18 cellular contexts compared by ENCODE assay signal in genomic region chr5:157359350-157359910, GRCh38.
DNase-seq lines count a peak whose midpoint lies in the region; ATAC-seq and TF ChIP-seq lines count a peak whose summit lies in the region.
"Had no signal": no experiment of that assay in that cellular context is flagged by ENCODE, and none has a peak within 500 bp of the region (broad histone marks: within the 10 kb centered on the region; RNA-seq: fewer than 3 reads in every experiment).

No MANE protein-coding gene starts in this region.

- H3K9me3 ChIP-seq in right atrium auricular region (no peaks in the 10 kb centered on the region), PC-9 (ENCODE audit: insufficient read depth, low read depth) (no peaks in the 10 kb centered on the region)
- H3K9me3 ChIP-seq: mucosa of descending colon, right lobe of liver had no signal

- H3K4me3 ChIP-seq in right atrium auricular region = no peak overlapping the region
- H3K4me3 ChIP-seq in PC-9 = no peak overlapping the region
- H3K4me3 ChIP-seq: mucosa of descending colon, right lobe of liver had no signal

- no peaks in the 10 kb centered on the region for H3K27me3 Mint-ChIP-seq in activated CD8-positive, alpha-beta T cell treated with anti-CD3 and anti-CD28 coated beads for 36 hours

- H3K27ac ChIP-seq in right atrium auricular region = no peak overlapping the region
- no peak overlapping the region for H3K27ac ChIP-seq in PC-9
- H3K27ac ChIP-seq: right lobe of liver, VCaP had no signal

- H2AFZ ChIP-seq in PC-9 = no peak overlapping the region

- intact Hi-C loops in cardiac septum (cut with DNase I) (no loop called here), PC-9 (cut with micrococcal nuclease; ENCODE audit: unreplicated experiment) (no loop called here)
- intact Hi-C loops in activated CD8-positive, alpha-beta T cell treated with anti-CD3 and anti-CD28 coated beads for 36 hours (cut with micrococcal nuclease) = no loop called here

- no peak overlapping the region for H3K4me2 ChIP-seq in PC-9

- DNase-seq in right atrium auricular region (ENCODE audit: low spot score) (peak; percentile 26), cardiac septum (ENCODE audit: low spot score) (no peak), fibroblast of peridontal ligament (ENCODE audit: extremely low read depth) (peak; percentile 63), NCI-H2171 (lab: John Stamatoyannopoulos, UW) (no peak), PC-9 (no peak), GM19238 (ENCODE audit: insufficient read length, low spot score) (no peak)
- DNase-seq in activated CD8-positive, alpha-beta T cell treated with anti-CD3 and anti-CD28 coated beads for 36 hours = no peak
- DNase-seq in stimulated activated CD8-positive, alpha-beta memory T cell treated with anti-CD3 and anti-CD28 coated beads, Interleukin-4, amount 100 ng/mL, for 48 hours = no peak
- DNase-seq: activated effector memory CD4-positive, alpha-beta T cell treated with anti-CD3 and anti-CD28 coated beads, Interleukin-2, amount 50 U/mL, for 16 hours; H9; mucosa of descending colon; NCI-H1694 treated with DMSO at 0.1 percent for 48 hours; NCI-H446; occipital lobe; right lobe of liver; SW 1271 had no signal

- H4K20me1 ChIP-seq in PC-9 (ENCODE audit: insufficient read depth) = no peaks in the 10 kb centered on the region

- peaks cover 73% of the 10 kb centered on the region for H3K36me3 Mint-ChIP-seq in activated CD8-positive, alpha-beta T cell treated with anti-CD3 and anti-CD28 coated beads for 36 hours (ENCODE audit: low read depth)

- no peaks in the 10 kb centered on the region for H3K9me2 ChIP-seq in PC-9 (ENCODE audit: insufficient read depth)

- BruUV-seq in PC-9 (replicated peaks; lab: Mats Ljungman, UMichigan) = no TSS peak

- CTCF ChIA-PET in activated CD8-positive, alpha-beta T cell treated with anti-CD3 and anti-CD28 coated beads for 36 hours (lab: Charles Lee) = interaction anchor here (0.7 to 4.3 kb wide), 7 partner anchors 8 to 34 kb away, joined by 3 to 21 read pairs (median 3); no protein-coding TSS in a partner anchor
- CTCF ChIA-PET in PC-9 (lab: Charles Lee) = no interaction called here

- H3K36me3 ChIP-seq in right atrium auricular region (peaks cover 25% of the 10 kb centered on the region), PC-9 (ENCODE audit: low read depth) (no peaks in the 10 kb centered on the region)

- H3K9me3 Mint-ChIP-seq in activated CD8-positive, alpha-beta T cell treated with anti-CD3 and anti-CD28 coated beads for 36 hours = no peaks in the 10 kb centered on the region
- H3K9me3 Mint-ChIP-seq: H9 had no signal

- ATAC-seq in activated CD8-positive, alpha-beta T cell treated with anti-CD3 and anti-CD28 coated beads for 36 hours = no peak
- ATAC-seq: left lobe of liver, mucosa of descending colon, right lobe of liver had no signal

- POLR2A ChIA-PET in activated CD8-positive, alpha-beta T cell treated with anti-CD3 and anti-CD28 coated beads for 36 hours (lab: Charles Lee) = interaction anchor here (0.6 kb wide), 1 partner anchor 59 kb away, joined by 3 read pairs; no protein-coding TSS in a partner anchor
- POLR2A ChIA-PET in PC-9 (lab: Charles Lee; ENCODE audit: unreplicated experiment) = no interaction called here

- no peaks in the 10 kb centered on the region for H3K79me2 ChIP-seq in PC-9 (ENCODE audit: low read depth)

- H3K27ac Mint-ChIP-seq in activated CD8-positive, alpha-beta T cell treated with anti-CD3 and anti-CD28 coated beads for 36 hours = peak overlapping the region; percentile 78
- H3K27ac Mint-ChIP-seq: H9 had no signal

- H3K4me1 ChIP-seq in right atrium auricular region = peaks cover 0 to 8% of the 10 kb centered on the region in 2 donors
- no peaks in the 10 kb centered on the region for H3K4me1 ChIP-seq in PC-9 (replicated peaks; ENCODE audit: insufficient read depth)
- H3K4me1 ChIP-seq: right lobe of liver had no signal

- peaks cover 5% of the 10 kb centered on the region for H3K4me1 Mint-ChIP-seq in activated CD8-positive, alpha-beta T cell treated with anti-CD3 and anti-CD28 coated beads for 36 hours (ENCODE audit: low read depth)

- no peak overlapping the region for H3K4me3 Mint-ChIP-seq in activated CD8-positive, alpha-beta T cell treated with anti-CD3 and anti-CD28 coated beads for 36 hours
- H3K4me3 Mint-ChIP-seq: H9 had no signal

- H3F3A ChIP-seq in PC-9 (ENCODE audit: insufficient read depth, low read depth) = no peaks in the 10 kb centered on the region

- TF ChIP-seq CTCF in right atrium auricular region (IDR thresholded peaks at IDR 0.05) = no peak
- no peak for TF ChIP-seq CTCF in activated CD8-positive, alpha-beta T cell treated with anti-CD3 and anti-CD28 coated beads for 36 hours (IDR thresholded peaks at IDR 0.05)
- no peak for TF ChIP-seq CTCF in PC-9 (conservative IDR thresholded peaks at IDR 0.05)

- H3K27me3 ChIP-seq in right atrium auricular region = no peaks in the 10 kb centered on the region
- H3K27me3 ChIP-seq in PC-9 (ENCODE audit: insufficient read depth, low read depth) = no peaks in the 10 kb centered on the region
- H3K27me3 ChIP-seq: right lobe of liver had no signal

Comparison
In these comparisons a context has a peak if more than half of its experiments do, and no peak if none do; other contexts are left out.
1. DNase-seq: peak in right atrium auricular region (single experiment) and fibroblast of peridontal ligament (single experiment); none in cardiac septum (single experiment), activated CD8-positive, alpha-beta T cell treated with anti-CD3 and anti-CD28 coated beads for 36 hours (single experiment), NCI-H2171 (single experiment), stimulated activated CD8-positive, alpha-beta memory T cell treated with anti-CD3 and anti-CD28 coated beads, Interleukin-4, amount 100 ng/mL, for 48 hours (single experiment), PC-9 (0 of 2) and GM19238 (single experiment).